ENCODE assay signal across 8 cellular contexts in the genomic region with DNA sequence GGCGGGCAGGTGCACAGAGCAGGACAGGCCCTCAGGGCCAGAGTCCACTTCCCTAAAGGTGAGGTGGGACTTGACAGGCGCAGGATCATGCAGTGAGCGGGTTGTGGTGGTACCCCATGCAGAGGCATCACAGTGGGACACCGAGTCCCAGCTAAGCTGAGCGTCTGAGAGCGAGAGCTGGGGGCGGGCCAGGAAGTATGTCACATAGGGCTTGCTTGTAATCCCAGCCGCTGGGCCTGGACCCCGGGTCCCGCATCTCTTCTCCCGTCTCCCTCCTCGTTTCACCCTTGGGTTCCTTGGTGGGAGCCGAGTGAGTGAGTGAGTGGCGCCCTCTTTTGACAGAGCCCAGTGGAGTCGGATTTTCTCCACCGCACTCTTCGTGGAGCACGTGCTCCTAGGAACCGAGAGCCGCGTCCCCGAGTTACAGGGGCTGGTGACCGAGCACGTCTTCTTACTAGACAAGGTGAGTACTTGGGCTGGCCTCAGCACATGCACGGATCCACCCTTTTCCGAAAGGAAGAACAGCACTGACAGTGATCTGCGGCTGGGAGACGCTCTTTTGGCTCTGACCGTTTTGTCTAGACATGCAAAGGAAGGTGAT. TPM values are rescaled to one million over a fixed set of nuclear protein-coding genes. Genes with fewer than 3 reads are reported as not detected.
DNase-seq lines count a peak whose midpoint lies in the region; ATAC-seq, FAIRE-seq and TF ChIP-seq lines count a peak whose summit lies in the region.

No MANE protein-coding gene starts in this region.

- intact Hi-C loops in Calu3 (cut with micrococcal nuclease; ENCODE audit: unreplicated experiment) (no loop called here), gastrocnemius medialis (cut with DNase I; ENCODE audit: low total_unique reads) (loop anchor here (5.0 kb wide), 1 partner anchor 217 kb away; a partner anchor contains a TSS)

- H3K9me3 Mint-ChIP-seq in activated naive CD4-positive, alpha-beta T cell treated with anti-CD3 and anti-CD28 coated beads, Interleukin-2, amount 50 U/mL, for 72 hours, result no peaks in the 10 kb centered on the region
- no peaks in the 10 kb centered on the region for H3K9me3 Mint-ChIP-seq in Calu3 (ENCODE audit: low read depth, unreplicated experiment)

- peak; percentile 17 to 22 for ATAC-seq in activated naive CD4-positive, alpha-beta T cell treated with anti-CD3 and anti-CD28 coated beads, Interleukin-2, amount 50 U/mL, for 72 hours
- ATAC-seq in gastrocnemius medialis, result no peak
- ATAC-seq in HG02798 (IDR thresholded peaks at IDR 0.05; ENCODE audit: poor library complexity, unreplicated experiment), result no peak

- no peaks in the 10 kb centered on the region for H3K27me3 Mint-ChIP-seq in Calu3 (ENCODE audit: unreplicated experiment)

- no peak overlapping the region for H3K4me3 Mint-ChIP-seq in Calu3 (ENCODE audit: low read depth, unreplicated experiment)

- TF ChIP-seq CTCF in Calu3 (IDR thresholded peaks at IDR 0.05; ENCODE audit: unreplicated experiment), result no peak
- peak in 1 of 5 experiments; percentile 19 for TF ChIP-seq CTCF in gastrocnemius medialis (IDR thresholded peaks at IDR 0.05 in 4 of 5, conservative IDR thresholded peaks at IDR 0.05 in 1 of 5)

- DNase-seq in COLO668 (lab: John Stamatoyannopoulos, UW; ENCODE audit: unreplicated experiment) (peak; percentile 6), HTR-8/SVneo (ENCODE audit: insufficient read length, low spot score) (peak; percentile 24), left kidney (ENCODE audit: low read depth, low spot score) (peak; percentile 39), activated gamma-delta T cell treated with Interleukin-2 at 50 U/mL for 16 hours (no peak), Calu3 (no peak), gastrocnemius medialis (no peak)
- no peak for DNase-seq in activated naive CD4-positive, alpha-beta T cell treated with anti-CD3 and anti-CD28 coated beads, Interleukin-2, amount 50 U/mL, for 72 hours (ENCODE audit: low spot score in 2 of 2)

- no peaks in the 10 kb centered on the region for H3K9me3 ChIP-seq in gastrocnemius medialis

- no peaks in the 10 kb centered on the region for H3K4me1 ChIP-seq in gastrocnemius medialis

- peaks cover 39% of the 10 kb centered on the region in 2 donors for H3K36me3 Mint-ChIP-seq in activated naive CD4-positive, alpha-beta T cell treated with anti-CD3 and anti-CD28 coated beads, Interleukin-2, amount 50 U/mL, for 72 hours
- peaks cover 65% of the 10 kb centered on the region for H3K36me3 Mint-ChIP-seq in Calu3 (ENCODE audit: insufficient read depth, unreplicated experiment)

- peaks cover 0 to 86% of the 10 kb centered on the region in 2 donors for H3K36me3 ChIP-seq in gastrocnemius medialis

- H3K27me3 ChIP-seq in gastrocnemius medialis, result no peaks in the 10 kb centered on the region

- CTCF ChIA-PET in Calu3 (lab: Charles Lee), result no interaction called here

- H3K27ac ChIP-seq in gastrocnemius medialis, result no peak overlapping the region

- FAIRE-seq in HTR-8/SVneo (lab: Jason Lieb, UNC), result no peak

- H3K27ac Mint-ChIP-seq in activated naive CD4-positive, alpha-beta T cell treated with anti-CD3 and anti-CD28 coated beads, Interleukin-2, amount 50 U/mL, for 72 hours, result peak overlapping the region in 1 of 2 donors; percentile 77
- no peak overlapping the region for H3K27ac Mint-ChIP-seq in Calu3 (ENCODE audit: unreplicated experiment)

- H3K4me1 Mint-ChIP-seq in Calu3 (ENCODE audit: low read depth, unreplicated experiment), result no peaks in the 10 kb centered on the region

- in situ Hi-C loops in gastrocnemius medialis (cut with MboI; ENCODE audit: low sequenced_read_pairs in 4 of 4), result no loop called here

- no TSS peak for BruUV-seq in Calu3 (replicated peaks; lab: Mats Ljungman, UMichigan)

- no peak for TF ChIP-seq POLR2A in gastrocnemius medialis (IDR thresholded peaks at IDR 0.05)

- no peak overlapping the region for H3K4me3 ChIP-seq in gastrocnemius medialis

RNA-seq across cellular contexts. Expression of a gene that starts 50.8 kb away (rescaled TPM):
- total RNA-seq in activated naive CD4-positive, alpha-beta T cell treated with anti-CD3 and anti-CD28 coated beads, Interleukin-2, amount 50 U/mL, for 72 hours, result 10 to 100 TPM in 1 of 2 donors, 1 to 10 TPM in 1; 8.8 to 13.0 TPM
- 33.2 and 37.0 TPM in 2 replicates for total RNA-seq in Calu3 (2022)
- total RNA-seq in gastrocnemius medialis, result 10 to 100 TPM in 3 of 4 donors, 1 to 10 TPM in 1; 9.1 to 24.1 (median 18.0) TPM

Comparison
In these comparisons a context has a peak if more than half of its experiments do, and no peak if none do; other contexts are left out.
1. DNase-seq: peak in COLO668 (single experiment), HTR-8/SVneo (single experiment) and left kidney (single experiment); none in activated naive CD4-positive, alpha-beta T cell treated with anti-CD3 and anti-CD28 coated beads, Interleukin-2, amount 50 U/mL, for 72 hours (0 of 2), activated gamma-delta T cell treated with Interleukin-2 at 50 U/mL for 16 hours (single experiment), Calu3 (single experiment) and gastrocnemius medialis (0 of 2).
2. ATAC-seq: peak in activated naive CD4-positive, alpha-beta T cell treated with anti-CD3 and anti-CD28 coated beads, Interleukin-2, amount 50 U/mL, for 72 hours (2 of 2); none in gastrocnemius medialis (0 of 2) and HG02798 (single experiment).